Comparison of ENCODE assay signal across 7 cellular contexts in the genomic region with DNA sequence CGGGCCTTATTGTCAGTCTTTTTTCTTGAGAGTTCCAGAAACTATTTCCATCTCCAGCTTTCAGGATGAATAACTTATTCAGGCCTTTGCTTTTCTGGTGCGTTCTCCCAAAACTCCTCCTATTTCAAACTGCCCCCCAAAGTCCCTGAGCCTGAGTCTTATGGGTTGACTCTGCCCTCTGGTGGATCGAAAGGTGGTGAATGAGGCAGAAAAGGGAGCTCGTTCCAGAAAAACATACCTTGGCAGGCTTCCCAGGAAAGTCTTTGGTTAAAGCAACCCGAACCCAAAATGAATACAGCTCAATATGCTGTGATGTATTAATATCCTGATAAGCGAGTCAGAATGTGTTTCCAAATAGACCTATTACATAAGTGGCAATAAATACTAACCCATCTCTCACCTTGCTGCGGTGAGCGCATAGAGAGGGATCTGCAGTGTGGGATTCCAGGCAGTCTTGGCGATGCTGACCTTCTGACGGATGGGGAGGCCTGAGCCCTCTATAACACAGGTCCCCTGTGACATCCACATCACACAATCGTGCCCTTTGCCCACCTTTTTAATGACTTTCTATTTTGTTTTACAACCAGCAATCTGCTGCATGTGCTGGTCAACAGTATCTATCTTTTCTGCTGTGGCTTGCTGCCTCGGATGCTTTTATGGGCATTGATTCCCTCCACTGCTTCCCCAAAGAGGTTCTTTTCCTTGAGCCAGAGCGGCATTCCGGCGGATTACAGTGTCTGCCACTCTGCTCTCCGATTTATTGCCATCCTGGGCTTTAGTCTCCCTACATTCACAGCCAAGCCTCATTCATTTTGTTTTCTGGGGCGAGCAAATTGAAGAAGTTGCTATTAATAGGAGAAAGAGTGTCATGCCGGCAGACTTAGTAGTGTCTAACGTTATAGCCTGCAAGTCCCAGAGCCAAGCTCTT.
DNase-seq lines count a peak whose midpoint lies in the region; ATAC-seq, FAIRE-seq and TF ChIP-seq lines count a peak whose summit lies in the region.

No MANE protein-coding gene starts in this region.

- FAIRE-seq in H54 (lab: Jason Lieb, UNC), result no peak
- no peak for FAIRE-seq in urothelium cell line (lab: Jason Lieb, UNC)

- H3K27ac ChIP-seq in dorsolateral prefrontal cortex, result peak overlapping the region in 54 of 59 donors; percentile 1 to 91 (median 76)
- H3K27ac ChIP-seq in lung (ENCODE audit: low read depth in 1 of 2, low read length in 1 of 2), result no peak overlapping the region

- H3K4me3 ChIP-seq in dorsolateral prefrontal cortex, result peak overlapping the region in 58 of 59 donors; percentile 3 to 69 (median 49)
- no peak overlapping the region for H3K4me3 ChIP-seq in lung

- intact Hi-C loops in dorsolateral prefrontal cortex (cut with DNase I), result loop anchor here (2.0 to 5.0 kb wide), 6 partner anchors 214 to 435 kb away; no protein-coding TSS in a partner anchor
- intact Hi-C loops in posterior vena cava (cut with DNase I), result loop anchor here in 1 of 2 donors (5.0 kb wide), 1 partner anchor 260 kb away; no protein-coding TSS in a partner anchor

- peak; percentile 19 for DNase-seq in H54 (ENCODE audit: insufficient read length, low spot score)
- DNase-seq in NOMO-1 (lab: John Stamatoyannopoulos, UW; ENCODE audit: unreplicated experiment in 2 of 2), result peak; percentile 24 to 30
- DNase-seq in dorsolateral prefrontal cortex, result peak in 7 of 10 donors; percentile 47 to 87 (median 62)
- peak; percentile 63 for DNase-seq in lung (ENCODE audit: low spot score)
- peak; percentile 44 for DNase-seq in urothelium cell line (ENCODE audit: low spot score)
- no peak for DNase-seq in posterior vena cava (ENCODE audit: low spot score)

- H3K9me3 ChIP-seq in lung (ENCODE audit: control insufficient read depth in 2 of 2, insufficient read depth in 1 of 2, low read length in 1 of 2), result no peaks in the 10 kb centered on the region

- 52 to 55% methylated on average over 19 of the region's 19 CpGs for WGBS in lung, 2 donors

- H3K4me1 ChIP-seq in lung (ENCODE audit: control insufficient read depth in 2 of 2, insufficient read depth in 2 of 2, low read length in 2 of 2), result peaks cover 0 to 2% of the 10 kb centered on the region in 2 donors

- TF ChIP-seq CTCF in dorsolateral prefrontal cortex (IDR thresholded peaks at IDR 0.05 in 54 of 56, conservative IDR thresholded peaks at IDR 0.05 in 2 of 56; ENCODE audit: low read depth in 1 of 56, partially characterized antibody in 56 of 56) (peak; percentile 36 to 86 (median 72)), lung (IDR thresholded peaks at IDR 0.05; ENCODE audit: control extremely low read depth, extremely low read depth) (no peak)

- no peaks in the 10 kb centered on the region for H3K27me3 ChIP-seq in dorsolateral prefrontal cortex
- no peaks in the 10 kb centered on the region for H3K27me3 ChIP-seq in lung (ENCODE audit: control insufficient read depth, insufficient read depth)

- TF ChIP-seq POLR2A in H54 (IDR thresholded peaks at IDR 0.05; ENCODE audit: low read depth, low read length), result no peak

- peak; percentile 42 for ATAC-seq in lung (ENCODE audit: insufficient read depth, low FRiP score)
- no peak for ATAC-seq in HG03565 (IDR thresholded peaks at IDR 0.05; ENCODE audit: unreplicated experiment)

- no peaks in the 10 kb centered on the region for H3K36me3 ChIP-seq in lung (ENCODE audit: control insufficient read depth in 2 of 2, insufficient read depth in 2 of 2, low read length in 2 of 2)

Comparison
In these comparisons a context has a peak if more than half of its experiments do, and no peak if none do; other contexts are left out.
1. H3K27ac ChIP-seq: peak in dorsolateral prefrontal cortex (54 of 59); none in lung (0 of 2).